In genomic region chr19:51090471-51090870, GRCh38 we compare ENCODE assay signal across 26 cellular contexts. TPM values are rescaled to one million over a fixed set of nuclear protein-coding genes. Genes with fewer than 3 reads are reported as not detected.
"Had no signal": no experiment of that assay in that cellular context is flagged by ENCODE, and none has a peak within 500 bp of the region (broad histone marks: within the 10 kb centered on the region; RNA-seq: fewer than 3 reads in every experiment).

No MANE protein-coding gene starts in this region.

- H3K27me3 Mint-ChIP-seq: activated CD4-positive, alpha-beta memory T cell treated with anti-CD3 and anti-CD28 coated beads, Interleukin-2, amount 10 ng/mL, durations not matched to agents 7 days and 5 days; activated CD4-positive, alpha-beta T cell treated with anti-CD3 and anti-CD28 coated beads for 36 hours; activated naive CD4-positive, alpha-beta T cell treated with anti-CD3 and anti-CD28 coated beads, Interleukin-2, amount 10 ng/mL, durations not matched to agents 7 days and 5 days; activated naive CD8-positive, alpha-beta T cell treated with anti-CD3 and anti-CD28 coated beads for 36 hours had no signal

- DNase-seq: activated CD4-positive, alpha-beta memory T cell treated with anti-CD3 and anti-CD28 coated beads, Interleukin-2, amount 10 ng/mL, durations not matched to agents 7 days and 5 days; activated CD4-positive, alpha-beta T cell treated with anti-CD3 and anti-CD28 coated beads for 36 hours; activated CD4-positive, alpha-beta T cell treated with anti-CD3 and anti-CD28 coated beads, Interleukin-2, amount 50 U/mL, for 1 hour; activated gamma-delta T cell treated with Interleukin-2 at 50 U/mL for 16 hours; activated naive CD4-positive, alpha-beta T cell treated with anti-CD3 and anti-CD28 coated beads, Interleukin-2, amount 10 ng/mL, durations not matched to agents 7 days and 5 days; activated naive CD8-positive, alpha-beta T cell treated with anti-CD3 and anti-CD28 coated beads for 36 hours; activated T-cell treated with anti-CD3 and anti-CD28 coated beads for 4 hours; activated T-cell treated with anti-CD3 and anti-CD28 coated beads, Interleukin-2, amount 50 U/mL, for 72 hours; anterior cingulate cortex; caudate nucleus; Kasumi-1; KBM-7; NCI-H1105 treated with DMSO at 0.1 percent for 48 hours; NCI-H1436 treated with DMSO at 0.1 percent for 48 hours; NCI-H187 treated with DMSO at 0.1 percent for 48 hours; NCI-H446; NCI-H524; T-helper 1 cell; WERI-Rb-1 had no signal

- H3K4me1 Mint-ChIP-seq: activated CD4-positive, alpha-beta memory T cell treated with anti-CD3 and anti-CD28 coated beads, Interleukin-2, amount 10 ng/mL, durations not matched to agents 7 days and 5 days; activated naive CD8-positive, alpha-beta T cell treated with anti-CD3 and anti-CD28 coated beads for 36 hours had no signal

- H3K27ac Mint-ChIP-seq: activated CD4-positive, alpha-beta memory T cell treated with anti-CD3 and anti-CD28 coated beads, Interleukin-2, amount 10 ng/mL, durations not matched to agents 7 days and 5 days; activated CD4-positive, alpha-beta T cell treated with anti-CD3 and anti-CD28 coated beads for 36 hours; activated naive CD4-positive, alpha-beta T cell treated with anti-CD3 and anti-CD28 coated beads, Interleukin-2, amount 10 ng/mL, durations not matched to agents 7 days and 5 days; activated naive CD8-positive, alpha-beta T cell treated with anti-CD3 and anti-CD28 coated beads for 36 hours; activated T-cell treated with anti-CD3 and anti-CD28 coated beads, Interleukin-2, amount 50 U/mL, for 72 hours; activated T-helper 2 cell treated with anti-CD3 and anti-CD28 coated beads, Interferon-gamma antibody, Interleukin-2, Interleukin-4, amounts not matched to agents 10 μg/mL and 5 μg/mL and 100 μg/mL, durations not matched to agents 14 hours and 24 hours and 36 hours had no signal

- H3K9me3 Mint-ChIP-seq: activated CD4-positive, alpha-beta memory T cell treated with anti-CD3 and anti-CD28 coated beads, Interleukin-2, amount 10 ng/mL, durations not matched to agents 7 days and 5 days; activated naive CD4-positive, alpha-beta T cell treated with anti-CD3 and anti-CD28 coated beads, Interleukin-2, amount 10 ng/mL, durations not matched to agents 7 days and 5 days; activated naive CD8-positive, alpha-beta T cell treated with anti-CD3 and anti-CD28 coated beads for 36 hours; activated T-cell treated with anti-CD3 and anti-CD28 coated beads, Interleukin-2, amount 50 U/mL, for 72 hours; activated T-helper 2 cell treated with anti-CD3 and anti-CD28 coated beads, Interferon-gamma antibody, Interleukin-2, Interleukin-4, amounts not matched to agents 10 μg/mL and 5 μg/mL and 100 μg/mL, durations not matched to agents 14 hours and 24 hours and 36 hours had no signal

- H3K36me3 Mint-ChIP-seq: activated naive CD4-positive, alpha-beta T cell treated with anti-CD3 and anti-CD28 coated beads, Interleukin-2, amount 10 ng/mL, durations not matched to agents 7 days and 5 days had no signal

- H3K4me3 Mint-ChIP-seq: activated CD4-positive, alpha-beta memory T cell treated with anti-CD3 and anti-CD28 coated beads, Interleukin-2, amount 10 ng/mL, durations not matched to agents 7 days and 5 days; activated CD4-positive, alpha-beta T cell treated with anti-CD3 and anti-CD28 coated beads for 36 hours; activated naive CD4-positive, alpha-beta T cell treated with anti-CD3 and anti-CD28 coated beads, Interleukin-2, amount 10 ng/mL, durations not matched to agents 7 days and 5 days; activated naive CD8-positive, alpha-beta T cell treated with anti-CD3 and anti-CD28 coated beads for 36 hours; activated T-cell treated with anti-CD3 and anti-CD28 coated beads, Interleukin-2, amount 50 U/mL, for 72 hours had no signal

RNA-seq across cellular contexts. Expression of gene KLK14, which starts 7.8 kb away (rescaled TPM):
- total RNA-seq: cerebellum, RPMI7951 had no signal

RNA-seq across cellular contexts. Expression of gene KLK13, which starts 25.6 kb away (rescaled TPM):
- total RNA-seq: activated CD4-positive, alpha-beta memory T cell treated with anti-CD3 and anti-CD28 coated beads, Interleukin-2, amount 10 ng/mL, durations not matched to agents 7 days and 5 days; activated CD4-positive, alpha-beta T cell treated with anti-CD3 and anti-CD28 coated beads for 36 hours; activated CD8-positive, alpha-beta memory T cell treated with anti-CD3 and anti-CD28 coated beads for 36 hours; activated naive CD8-positive, alpha-beta T cell treated with anti-CD3 and anti-CD28 coated beads for 36 hours; activated T-cell treated with anti-CD3 and anti-CD28 coated beads, Interleukin-2, amount 50 U/mL, for 72 hours; activated T-helper 2 cell treated with anti-CD3 and anti-CD28 coated beads, Interferon-gamma antibody, Interleukin-2, Interleukin-4, amounts not matched to agents 10 μg/mL and 5 μg/mL and 100 μg/mL, durations not matched to agents 14 hours and 24 hours and 36 hours; breast epithelium; cerebellum; Right ventricle myocardium inferior; RPMI7951; T-helper 2 cell treated with Interferon-gamma antibody and Interleukin-4, amounts not matched to agents 100 ng/mL and 5 ng/mL, for 36 hours had no signal

RNA-seq across cellular contexts. Expression of gene SIGLEC9, which starts 34.2 kb away (rescaled TPM):
- total RNA-seq: RPMI7951 had no signal

RNA-seq across cellular contexts. Expression of gene SIGLEC7, which starts 51.6 kb away (rescaled TPM):
- total RNA-seq: activated CD4-positive, alpha-beta memory T cell treated with anti-CD3 and anti-CD28 coated beads, Interleukin-2, amount 10 ng/mL, durations not matched to agents 7 days and 5 days; activated CD4-positive, alpha-beta T cell treated with anti-CD3 and anti-CD28 coated beads for 36 hours; activated CD8-positive, alpha-beta memory T cell treated with anti-CD3 and anti-CD28 coated beads for 36 hours; activated naive CD8-positive, alpha-beta T cell treated with anti-CD3 and anti-CD28 coated beads for 36 hours; activated T-cell treated with anti-CD3 and anti-CD28 coated beads, Interleukin-2, amount 50 U/mL, for 72 hours; activated T-helper 2 cell treated with anti-CD3 and anti-CD28 coated beads, Interferon-gamma antibody, Interleukin-2, Interleukin-4, amounts not matched to agents 10 μg/mL and 5 μg/mL and 100 μg/mL, durations not matched to agents 14 hours and 24 hours and 36 hours; RPMI7951; T-helper 2 cell treated with Interferon-gamma antibody and Interleukin-4, amounts not matched to agents 100 ng/mL and 5 ng/mL, for 36 hours had no signal
